10 cellular contexts compared by ENCODE assay signal in genomic region chr1:166902279-166902678, GRCh38. TPM values are rescaled to one million over a fixed set of nuclear protein-coding genes. Genes with fewer than 3 reads are reported as not detected.
DNase-seq lines count a peak whose midpoint lies in the region; ATAC-seq and TF ChIP-seq lines count a peak whose summit lies in the region.
"Had no signal": no experiment of that assay in that cellular context is flagged by ENCODE, and none has a peak within 500 bp of the region (broad histone marks: within the 10 kb centered on the region; RNA-seq: fewer than 3 reads in every experiment).

No MANE protein-coding gene starts in this region.

- H3K27me3 Mint-ChIP-seq in WTC11 (ENCODE audit: low read depth) = no peaks in the 10 kb centered on the region; the same call in 1 of the 2 replicates
- no peaks in the 10 kb centered on the region for H3K27me3 Mint-ChIP-seq in activated T-cell treated with anti-CD3 and anti-CD28 coated beads, Interleukin-2, amount 50 U/mL, for 4 hours (ENCODE audit: low read depth)

- POLR2A ChIA-PET in WTC11 (lab: Charles Lee) = no interaction called here

- no peak overlapping the region for H3K4me3 Mint-ChIP-seq in WTC11
- H3K4me3 Mint-ChIP-seq in activated T-cell treated with anti-CD3 and anti-CD28 coated beads, Interleukin-2, amount 50 U/mL, for 4 hours = no peak overlapping the region

- ATAC-seq in WTC11 (peak; percentile 68), left lobe of liver (peak; percentile 20)
- ATAC-seq in activated T-cell treated with anti-CD3 and anti-CD28 coated beads, Interleukin-2, amount 50 U/mL, for 4 hours = no peak

- no peak overlapping the region for H3K27ac ChIP-seq in caudate nucleus (ENCODE audit: low read depth, low read length)
- H3K27ac ChIP-seq: VCaP had no signal

- DNase-seq in EL = peak; percentile 35
- DNase-seq in LoVo (ENCODE audit: low spot score) = peak; percentile 16
- DNase-seq in WTC11 (ENCODE audit: low spot score) = no peak
- no peak for DNase-seq in left lobe of liver (ENCODE audit: low spot score)
- no peak for DNase-seq in activated T-cell treated with anti-CD3 and anti-CD28 coated beads, Interleukin-2, amount 50 U/mL, for 4 hours
- no peak for DNase-seq in AG20443 (ENCODE audit: low spot score)
- DNase-seq in NAMALWA (ENCODE audit: low spot score) = no peak
- DNase-seq in caudate nucleus (lab: John Stamatoyannopoulos, UW) = no peak
- DNase-seq: NCI-H526 had no signal

- peaks cover 14% of the 10 kb centered on the region for H3K36me3 Mint-ChIP-seq in WTC11
- H3K36me3 Mint-ChIP-seq in activated T-cell treated with anti-CD3 and anti-CD28 coated beads, Interleukin-2, amount 50 U/mL, for 4 hours (ENCODE audit: insufficient read depth) = no peaks in the 10 kb centered on the region

- peaks cover 14% of the 10 kb centered on the region for H3K9me3 Mint-ChIP-seq in WTC11
- peaks cover 12% of the 10 kb centered on the region for H3K9me3 Mint-ChIP-seq in activated T-cell treated with anti-CD3 and anti-CD28 coated beads, Interleukin-2, amount 50 U/mL, for 4 hours

- no peak for TF ChIP-seq CTCF in WTC11 (IDR thresholded peaks at IDR 0.05)

- 0 out of 2 replicates have a peak, but pooled peaks cover 3% of the 10 kb centered on the region for H3K4me1 Mint-ChIP-seq in WTC11
- no peaks in the 10 kb centered on the region for H3K4me1 Mint-ChIP-seq in activated T-cell treated with anti-CD3 and anti-CD28 coated beads, Interleukin-2, amount 50 U/mL, for 4 hours (ENCODE audit: low read depth)

- no peak overlapping the region for H3K27ac Mint-ChIP-seq in WTC11

- CTCF ChIA-PET in WTC11 (lab: Charles Lee) = interaction anchor here (0.9 to 1.0 kb wide), 3 partner anchors 8 to 157 kb away, joined by 3 to 4 read pairs (median 3); no protein-coding TSS in a partner anchor

TF ChIP-seq in WTC11, 78 proteins besides CTCF, POLR2A, EP300 and RAD21 (continues in another document):
- TF ChIP-seq AFF4 (CRISPR knock-in tag; IDR thresholded peaks at IDR 0.05; ENCODE audit: borderline replicate concordance) = no peak
- no peak for TF ChIP-seq ZNF121 (CRISPR knock-in tag; IDR thresholded peaks at IDR 0.05)
- no peak for TF ChIP-seq GTF2I (CRISPR knock-in tag; conservative IDR thresholded peaks at IDR 0.05)
- TF ChIP-seq MYBL2 (CRISPR knock-in tag; IDR thresholded peaks at IDR 0.05) = no peak
- TF ChIP-seq PRDM15 (CRISPR knock-in tag; IDR thresholded peaks at IDR 0.05) = no peak
- TF ChIP-seq FOXP1 (CRISPR knock-in tag; IDR thresholded peaks at IDR 0.05; ENCODE audit: borderline replicate concordance) = no peak
- no peak for TF ChIP-seq SMAD4 (CRISPR knock-in tag; IDR thresholded peaks at IDR 0.05)
- no peak for TF ChIP-seq TCF7 (CRISPR knock-in tag; IDR thresholded peaks at IDR 0.05; ENCODE audit: low read depth)
- no peak for TF ChIP-seq ERG (CRISPR knock-in tag; IDR thresholded peaks at IDR 0.05)
- no peak for TF ChIP-seq ZSCAN18 (CRISPR knock-in tag; IDR thresholded peaks at IDR 0.05)
- TF ChIP-seq IRF2 (CRISPR knock-in tag; IDR thresholded peaks at IDR 0.05; ENCODE audit: borderline replicate concordance, low read depth) = no peak
- TF ChIP-seq, protein P1, sequence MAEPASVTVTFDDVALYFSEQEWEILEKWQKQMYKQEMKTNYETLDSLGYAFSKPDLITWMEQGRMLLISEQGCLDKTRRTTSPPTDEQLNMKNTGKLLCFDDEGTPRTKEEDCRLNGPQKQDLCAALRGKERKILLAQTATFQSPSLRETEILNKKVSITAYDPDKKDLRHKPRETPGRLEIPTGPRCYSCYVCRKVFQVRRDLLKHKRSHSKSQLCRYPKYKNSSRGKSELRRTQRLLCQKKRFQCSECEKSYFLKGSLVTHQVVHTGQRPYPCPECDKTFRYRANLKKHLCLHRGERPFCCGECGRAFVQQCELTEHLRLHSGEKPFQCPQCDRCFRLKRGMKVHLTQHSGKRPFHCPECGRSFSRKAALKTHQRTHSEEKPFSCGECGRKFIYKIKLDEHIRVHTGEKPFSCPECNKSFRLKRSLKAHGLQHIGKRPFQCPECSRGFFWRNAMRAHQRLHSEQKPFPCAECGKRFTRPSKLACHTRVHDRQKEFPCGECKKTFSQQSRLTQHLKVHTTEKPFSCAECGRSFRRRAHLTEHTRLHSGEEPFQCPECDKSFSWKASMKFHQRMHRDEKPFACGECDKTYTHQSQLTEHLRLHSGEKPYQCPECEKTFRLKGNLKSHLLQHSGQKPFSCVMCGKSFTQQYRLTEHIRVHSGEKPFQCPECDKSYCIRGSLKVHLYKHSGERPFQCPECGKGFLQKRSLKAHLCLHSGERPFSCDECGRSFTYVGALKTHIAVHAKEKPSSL (CRISPR knock-in tag; conservative IDR thresholded peaks at IDR 0.05) = no peak
- no peak for TF ChIP-seq ZNF232 (CRISPR knock-in tag; IDR thresholded peaks at IDR 0.05)

RNA-seq across cellular contexts. Expression of gene TADA1, which starts 26.2 kb away (rescaled TPM):
- total RNA-seq in WTC11 (2021) (16.6 to 18.8 TPM (median 17.5 TPM) in 3 replicates), left lobe of liver (14.2 TPM)
- total RNA-seq in activated T-cell treated with anti-CD3 and anti-CD28 coated beads, Interleukin-2, amount 50 U/mL, for 4 hours = 10 to 100 TPM; 19.3 to 20.2 (median 19.7) TPM

Comparison
In these comparisons a context has a peak if more than half of its experiments do, and no peak if none do; other contexts are left out.
1. DNase-seq: peak in EL (single experiment) and LoVo (single experiment); none in WTC11 (single experiment), left lobe of liver (single experiment), activated T-cell treated with anti-CD3 and anti-CD28 coated beads, Interleukin-2, amount 50 U/mL, for 4 hours (single experiment), AG20443 (single experiment), NAMALWA (single experiment) and caudate nucleus (0 of 61).
2. ATAC-seq: peak in WTC11 (single experiment) and left lobe of liver (single experiment); none in activated T-cell treated with anti-CD3 and anti-CD28 coated beads, Interleukin-2, amount 50 U/mL, for 4 hours (0 of 2).